9 cellular contexts compared by ENCODE assay signal in the genomic region with DNA sequence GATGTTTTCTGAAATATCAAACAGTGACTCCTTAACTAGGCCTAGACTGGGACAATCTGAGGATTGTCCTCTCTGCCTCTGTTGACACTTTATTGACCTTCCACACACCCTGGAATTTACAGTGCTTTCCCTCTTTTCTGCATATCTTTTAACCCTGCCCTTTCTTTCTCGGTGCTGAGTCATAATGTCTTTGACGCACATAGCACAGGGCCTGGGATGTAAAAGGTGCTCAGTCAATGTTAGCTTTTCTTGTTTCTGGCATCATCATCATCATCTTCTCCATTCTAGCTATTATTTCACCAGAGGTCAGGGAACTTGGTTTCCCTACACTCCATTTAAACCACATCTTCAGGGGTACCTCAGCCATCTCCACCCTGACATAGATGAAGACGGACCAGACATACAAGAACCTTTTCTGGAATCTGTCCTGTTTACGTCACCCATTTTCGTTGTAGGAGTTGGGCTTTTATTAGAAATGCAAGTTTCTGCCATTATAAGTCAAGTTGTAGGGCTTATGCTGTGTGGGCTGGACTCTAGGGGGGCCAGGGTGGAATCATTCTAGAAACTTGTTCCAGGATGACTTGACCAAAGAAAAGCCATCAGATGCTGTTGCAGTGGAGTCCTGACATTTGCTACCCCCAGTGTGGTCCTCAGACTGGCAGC. TPM values are rescaled to one million over a fixed set of nuclear protein-coding genes. Genes with fewer than 3 reads are reported as not detected.
DNase-seq lines count a peak whose midpoint lies in the region; ATAC-seq and TF ChIP-seq lines count a peak whose summit lies in the region.
"Had no signal": no experiment of that assay in that cellular context is flagged by ENCODE, and none has a peak within 500 bp of the region (broad histone marks: within the 10 kb centered on the region; RNA-seq: fewer than 3 reads in every experiment).

No MANE protein-coding gene starts in this region.

- no peak overlapping the region for H3K4me3 ChIP-seq in gastroesophageal sphincter
- H3K4me3 ChIP-seq in thoracic aorta = no peak overlapping the region

- H3K36me3 ChIP-seq in gastroesophageal sphincter = peaks cover 0 to 47% of the 10 kb centered on the region in 2 donors
- peaks cover 3% of the 10 kb centered on the region for H3K36me3 ChIP-seq in thoracic aorta

- peak overlapping the region; percentile 8 for H3K27ac Mint-ChIP-seq in activated naive CD4-positive, alpha-beta T cell treated with anti-CD3 and anti-CD28 coated beads, Interleukin-2, amount 10 ng/mL, durations not matched to agents 7 days and 5 days
- H3K27ac Mint-ChIP-seq in activated naive CD8-positive, alpha-beta T cell = peak overlapping the region; percentile 99

- no peak overlapping the region for H3K4me3 Mint-ChIP-seq in activated naive CD4-positive, alpha-beta T cell treated with anti-CD3 and anti-CD28 coated beads, Interleukin-2, amount 10 ng/mL, durations not matched to agents 7 days and 5 days
- H3K4me3 Mint-ChIP-seq in activated naive CD8-positive, alpha-beta T cell = peak overlapping the region; percentile 59

- no peak for DNase-seq in activated naive CD4-positive, alpha-beta T cell treated with anti-CD3 and anti-CD28 coated beads, Interleukin-2, amount 10 ng/mL, durations not matched to agents 7 days and 5 days
- DNase-seq in activated naive CD4-positive, alpha-beta T cell treated with anti-CD3 and anti-CD28 coated beads, Interleukin-2, amount 50 U/mL, for 16 hours = no peak
- no peak for DNase-seq in thoracic aorta (ENCODE audit: low spot score)
- DNase-seq in mucosa of gallbladder (ENCODE audit: low spot score) = no peak
- no peak for DNase-seq in midbrain (lab: John Stamatoyannopoulos, UW)
- DNase-seq: SHP77 had no signal

- ATAC-seq in gastroesophageal sphincter = no peak
- no peak for ATAC-seq in thoracic aorta (ENCODE audit: insufficient number of reproducible peaks, low FRiP score, low read depth)
- no peak for ATAC-seq in HG02678 (IDR thresholded peaks at IDR 0.05; ENCODE audit: unreplicated experiment)

- H3K27ac ChIP-seq in gastroesophageal sphincter = peak overlapping the region; percentile 98 to 100 (median 99)
- peak overlapping the region; percentile 87 to 99 for H3K27ac ChIP-seq in thoracic aorta

- H3K27me3 Mint-ChIP-seq in activated naive CD4-positive, alpha-beta T cell treated with anti-CD3 and anti-CD28 coated beads, Interleukin-2, amount 10 ng/mL, durations not matched to agents 7 days and 5 days = no peaks in the 10 kb centered on the region
- H3K27me3 Mint-ChIP-seq in activated naive CD8-positive, alpha-beta T cell = no peaks in the 10 kb centered on the region

- peaks cover 40 to 98% (median 62%) of the 10 kb centered on the region in 3 donors for H3K4me1 ChIP-seq in gastroesophageal sphincter
- H3K4me1 ChIP-seq in thoracic aorta (ENCODE audit: control insufficient read depth in 1 of 2, low read depth in 2 of 2) = peaks cover 63 to 84% of the 10 kb centered on the region in 2 donors

- H3K4me1 Mint-ChIP-seq in activated naive CD4-positive, alpha-beta T cell treated with anti-CD3 and anti-CD28 coated beads, Interleukin-2, amount 10 ng/mL, durations not matched to agents 7 days and 5 days = peaks cover 51% of the 10 kb centered on the region
- H3K4me1 Mint-ChIP-seq in activated naive CD8-positive, alpha-beta T cell (ENCODE audit: low read depth) = peaks cover 77% of the 10 kb centered on the region

- no peak for TF ChIP-seq EP300 in gastroesophageal sphincter (IDR thresholded peaks at IDR 0.05)

- no peak for TF ChIP-seq CTCF in gastroesophageal sphincter (IDR thresholded peaks at IDR 0.05)
- TF ChIP-seq CTCF in thoracic aorta (IDR thresholded peaks at IDR 0.05) = no peak

- no peaks in the 10 kb centered on the region for H3K27me3 ChIP-seq in gastroesophageal sphincter
- no peaks in the 10 kb centered on the region for H3K27me3 ChIP-seq in thoracic aorta (replicated peaks; ENCODE audit: insufficient read depth)

- CTCF ChIA-PET in activated naive CD4-positive, alpha-beta T cell treated with anti-CD3 and anti-CD28 coated beads, Interleukin-2, amount 10 ng/mL, durations not matched to agents 7 days and 5 days (lab: Charles Lee) = interaction anchor here (1.6 kb wide), 1 partner anchor 25 kb away, joined by 4 read pairs; no protein-coding TSS in a partner anchor

- peaks cover 57% of the 10 kb centered on the region for H3K36me3 Mint-ChIP-seq in activated naive CD4-positive, alpha-beta T cell treated with anti-CD3 and anti-CD28 coated beads, Interleukin-2, amount 10 ng/mL, durations not matched to agents 7 days and 5 days
- peaks cover 16% of the 10 kb centered on the region for H3K36me3 Mint-ChIP-seq in activated naive CD8-positive, alpha-beta T cell

- no peak for TF ChIP-seq POLR2A in gastroesophageal sphincter (IDR thresholded peaks at IDR 0.05)

- WGBS in gastroesophageal sphincter (ENCODE audit: low coverage in 1 of 2), 2 donors = 46 to 73% methylated on average over 2 to 3 of the region's 5 CpGs

- peaks cover 7% of the 10 kb centered on the region for H3K9me3 Mint-ChIP-seq in activated naive CD4-positive, alpha-beta T cell treated with anti-CD3 and anti-CD28 coated beads, Interleukin-2, amount 10 ng/mL, durations not matched to agents 7 days and 5 days
- no peaks in the 10 kb centered on the region for H3K9me3 Mint-ChIP-seq in activated naive CD8-positive, alpha-beta T cell (ENCODE audit: low read depth)

- H3K9me3 ChIP-seq in gastroesophageal sphincter (no peaks in the 10 kb centered on the region), thoracic aorta (no peaks in the 10 kb centered on the region)

RNA-seq across cellular contexts. Expression of a gene that starts 46.6 kb away (rescaled TPM):
- total RNA-seq in gastroesophageal sphincter = 100 to 1,000 TPM; 183 to 225 (median 203) TPM
- 100 to 1,000 TPM; 169 to 215 TPM for total RNA-seq in thoracic aorta
- total RNA-seq in mucosa of gallbladder = 159 TPM
